Comparison of ENCODE assay signal across 17 cellular contexts in the genomic region with DNA sequence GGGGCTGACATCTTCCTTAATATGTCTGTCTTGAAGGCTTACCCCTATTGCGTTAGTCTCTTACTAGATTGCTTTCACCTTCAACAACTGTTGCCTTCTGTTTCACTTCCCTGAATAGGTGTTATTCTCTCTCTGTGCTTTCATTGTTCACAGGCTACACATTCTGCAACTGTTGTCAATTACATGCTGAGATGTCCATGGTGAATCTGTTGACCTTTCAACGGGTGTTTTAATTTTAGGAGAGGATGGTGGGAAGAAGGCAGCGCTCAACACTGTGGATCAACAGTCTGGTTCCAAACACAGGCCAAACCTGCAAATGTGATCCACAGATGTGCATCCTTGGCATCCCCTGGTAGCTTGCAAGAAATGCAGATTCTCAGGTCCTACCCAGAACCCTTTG.
DNase-seq lines count a peak whose midpoint lies in the region; ATAC-seq and TF ChIP-seq lines count a peak whose summit lies in the region.
"Had no signal": no experiment of that assay in that cellular context is flagged by ENCODE, and none has a peak within 500 bp of the region (broad histone marks: within the 10 kb centered on the region; RNA-seq: fewer than 3 reads in every experiment).

No MANE protein-coding gene starts in this region.

- H3K27ac ChIP-seq in OCI-LY3 (ENCODE audit: low read length): no peak overlapping the region
- H3K27ac ChIP-seq: colonic mucosa, Peyer's patch, right lobe of liver, uterus had no signal

- H3K27ac Mint-ChIP-seq in WTC11: no peak overlapping the region
- H3K27ac Mint-ChIP-seq in activated CD4-positive, alpha-beta memory T cell treated with anti-CD3 and anti-CD28 coated beads for 36 hours: no peak overlapping the region
- H3K27ac Mint-ChIP-seq: activated naive CD8-positive, alpha-beta T cell; CD4-positive, CD25-positive, alpha-beta regulatory T cell had no signal

- ATAC-seq in GM18858 (IDR thresholded peaks at IDR 0.05; ENCODE audit: unreplicated experiment) (peak; percentile 85), GM21447 (IDR thresholded peaks at IDR 0.05; ENCODE audit: unreplicated experiment) (peak; percentile 91), HG03139 (IDR thresholded peaks at IDR 0.05; ENCODE audit: unreplicated experiment) (peak; percentile 78), WTC11 (no peak)

- H3K9ac ChIP-seq in OCI-LY3 (ENCODE audit: low read length): no peak overlapping the region

- CTCF ChIA-PET in WTC11 (lab: Charles Lee): no interaction called here
- CTCF ChIA-PET in activated CD4-positive, alpha-beta memory T cell treated with anti-CD3 and anti-CD28 coated beads for 36 hours (lab: Charles Lee): no interaction called here

- no peaks in the 10 kb centered on the region for H3K9me3 ChIP-seq in OCI-LY3 (ENCODE audit: insufficient read depth, low read length)
- H3K9me3 ChIP-seq: colonic mucosa, Peyer's patch, right lobe of liver, uterus had no signal

- no peaks in the 10 kb centered on the region for H3K4me1 Mint-ChIP-seq in WTC11
- peaks cover 8% of the 10 kb centered on the region for H3K4me1 Mint-ChIP-seq in activated CD4-positive, alpha-beta memory T cell treated with anti-CD3 and anti-CD28 coated beads for 36 hours (ENCODE audit: low read depth)
- H3K4me1 Mint-ChIP-seq: CD4-positive, CD25-positive, alpha-beta regulatory T cell had no signal

- no peak for DNase-seq in WTC11 (ENCODE audit: low spot score)
- DNase-seq in NCI-H1105 (lab: John Stamatoyannopoulos, UW): no peak
- DNase-seq in NCI-H2107 treated with DMSO at 0.1 percent for 48 hours (lab: John Stamatoyannopoulos, UW; ENCODE audit: unreplicated experiment): no peak
- no peak for DNase-seq in activated CD4-positive, alpha-beta memory T cell treated with anti-CD3 and anti-CD28 coated beads for 36 hours
- DNase-seq: CD4-positive, CD25-positive, alpha-beta regulatory T cell; colonic mucosa; GF-D8; islet precursor cell; NCI-H2029 treated with DMSO at 0.1 percent for 48 hours; Peyer's patch; right lobe of liver; uterus had no signal

- no peaks in the 10 kb centered on the region for H3K79me2 ChIP-seq in OCI-LY3 (ENCODE audit: low read length)

- TF ChIP-seq CTCF in OCI-LY3 (IDR thresholded peaks at IDR 0.05; ENCODE audit: low read depth, low read length) (no peak), WTC11 (IDR thresholded peaks at IDR 0.05) (no peak)

- H3K36me3 Mint-ChIP-seq in WTC11: no peaks in the 10 kb centered on the region
- H3K36me3 Mint-ChIP-seq in activated CD4-positive, alpha-beta memory T cell treated with anti-CD3 and anti-CD28 coated beads for 36 hours: no peaks in the 10 kb centered on the region
- H3K36me3 Mint-ChIP-seq: activated naive CD8-positive, alpha-beta T cell; CD4-positive, CD25-positive, alpha-beta regulatory T cell had no signal

- no peaks in the 10 kb centered on the region for H3K27me3 Mint-ChIP-seq in WTC11 (ENCODE audit: low read depth)
- H3K27me3 Mint-ChIP-seq in activated CD4-positive, alpha-beta memory T cell treated with anti-CD3 and anti-CD28 coated beads for 36 hours: peaks cover 7% of the 10 kb centered on the region

- intact Hi-C loops in activated CD4-positive, alpha-beta memory T cell treated with anti-CD3 and anti-CD28 coated beads for 36 hours (cut with micrococcal nuclease): loop anchor here (5.0 to 10.0 kb wide), 2 partner anchors 105 to 167 kb away; partner anchors contain the start of gene DACT1

- H3K9me3 Mint-ChIP-seq in WTC11: no peaks in the 10 kb centered on the region
- H3K9me3 Mint-ChIP-seq in activated CD4-positive, alpha-beta memory T cell treated with anti-CD3 and anti-CD28 coated beads for 36 hours: no peaks in the 10 kb centered on the region

- H3K4me3 Mint-ChIP-seq in WTC11: no peak overlapping the region
- H3K4me3 Mint-ChIP-seq in activated CD4-positive, alpha-beta memory T cell treated with anti-CD3 and anti-CD28 coated beads for 36 hours: no peak overlapping the region
- H3K4me3 Mint-ChIP-seq: activated naive CD8-positive, alpha-beta T cell; CD4-positive, CD25-positive, alpha-beta regulatory T cell had no signal

- peak overlapping the region; percentile 14; the same call in 1 of the 2 replicates for H2AFZ ChIP-seq in OCI-LY3 (ENCODE audit: low read depth, low read length)

- H4K20me1 ChIP-seq in OCI-LY3 (ENCODE audit: insufficient read depth, low read length): no peaks in the 10 kb centered on the region

- peaks cover 25% of the 10 kb centered on the region for H3K4me1 ChIP-seq in OCI-LY3 (ENCODE audit: low read length)
- H3K4me1 ChIP-seq: colonic mucosa, right lobe of liver, uterus had no signal

- no peaks in the 10 kb centered on the region for H3K36me3 ChIP-seq in OCI-LY3 (replicated peaks; ENCODE audit: low read depth, low read length)
- H3K36me3 ChIP-seq: colonic mucosa, Peyer's patch, right lobe of liver, uterus had no signal

- peak overlapping the region; percentile 30 for H3K4me2 ChIP-seq in OCI-LY3 (ENCODE audit: low read length)

- H3K4me3 ChIP-seq in OCI-LY3 (ENCODE audit: low read length): no peak overlapping the region
- H3K4me3 ChIP-seq: colonic mucosa, Peyer's patch, right lobe of liver, uterus had no signal

- no peaks in the 10 kb centered on the region for H3K27me3 ChIP-seq in OCI-LY3 (ENCODE audit: low read depth, low read length)
- H3K27me3 ChIP-seq: colonic mucosa, Peyer's patch, right lobe of liver, uterus had no signal

- POLR2A ChIA-PET in WTC11 (lab: Charles Lee): no interaction called here
- POLR2A ChIA-PET in activated CD4-positive, alpha-beta memory T cell treated with anti-CD3 and anti-CD28 coated beads for 36 hours (lab: Charles Lee): no interaction called here

TF ChIP-seq in WTC11, 78 proteins besides CTCF, POLR2A, EP300 and RAD21 (continues in another document):
- TF ChIP-seq, protein P1, sequence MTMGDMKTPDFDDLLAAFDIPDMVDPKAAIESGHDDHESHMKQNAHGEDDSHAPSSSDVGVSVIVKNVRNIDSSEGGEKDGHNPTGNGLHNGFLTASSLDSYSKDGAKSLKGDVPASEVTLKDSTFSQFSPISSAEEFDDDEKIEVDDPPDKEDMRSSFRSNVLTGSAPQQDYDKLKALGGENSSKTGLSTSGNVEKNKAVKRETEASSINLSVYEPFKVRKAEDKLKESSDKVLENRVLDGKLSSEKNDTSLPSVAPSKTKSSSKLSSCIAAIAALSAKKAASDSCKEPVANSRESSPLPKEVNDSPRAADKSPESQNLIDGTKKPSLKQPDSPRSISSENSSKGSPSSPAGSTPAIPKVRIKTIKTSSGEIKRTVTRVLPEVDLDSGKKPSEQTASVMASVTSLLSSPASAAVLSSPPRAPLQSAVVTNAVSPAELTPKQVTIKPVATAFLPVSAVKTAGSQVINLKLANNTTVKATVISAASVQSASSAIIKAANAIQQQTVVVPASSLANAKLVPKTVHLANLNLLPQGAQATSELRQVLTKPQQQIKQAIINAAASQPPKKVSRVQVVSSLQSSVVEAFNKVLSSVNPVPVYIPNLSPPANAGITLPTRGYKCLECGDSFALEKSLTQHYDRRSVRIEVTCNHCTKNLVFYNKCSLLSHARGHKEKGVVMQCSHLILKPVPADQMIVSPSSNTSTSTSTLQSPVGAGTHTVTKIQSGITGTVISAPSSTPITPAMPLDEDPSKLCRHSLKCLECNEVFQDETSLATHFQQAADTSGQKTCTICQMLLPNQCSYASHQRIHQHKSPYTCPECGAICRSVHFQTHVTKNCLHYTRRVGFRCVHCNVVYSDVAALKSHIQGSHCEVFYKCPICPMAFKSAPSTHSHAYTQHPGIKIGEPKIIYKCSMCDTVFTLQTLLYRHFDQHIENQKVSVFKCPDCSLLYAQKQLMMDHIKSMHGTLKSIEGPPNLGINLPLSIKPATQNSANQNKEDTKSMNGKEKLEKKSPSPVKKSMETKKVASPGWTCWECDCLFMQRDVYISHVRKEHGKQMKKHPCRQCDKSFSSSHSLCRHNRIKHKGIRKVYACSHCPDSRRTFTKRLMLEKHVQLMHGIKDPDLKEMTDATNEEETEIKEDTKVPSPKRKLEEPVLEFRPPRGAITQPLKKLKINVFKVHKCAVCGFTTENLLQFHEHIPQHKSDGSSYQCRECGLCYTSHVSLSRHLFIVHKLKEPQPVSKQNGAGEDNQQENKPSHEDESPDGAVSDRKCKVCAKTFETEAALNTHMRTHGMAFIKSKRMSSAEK (CRISPR knock-in tag; IDR thresholded peaks at IDR 0.05; ENCODE audit: borderline replicate concordance): no peak
- TF ChIP-seq STAT6 (CRISPR knock-in tag; conservative IDR thresholded peaks at IDR 0.05; ENCODE audit: low read depth) (no peak), TEAD4 (CRISPR knock-in tag; IDR thresholded peaks at IDR 0.05) (no peak)
